22 cellular contexts compared by ENCODE assay signal in the genomic region with DNA sequence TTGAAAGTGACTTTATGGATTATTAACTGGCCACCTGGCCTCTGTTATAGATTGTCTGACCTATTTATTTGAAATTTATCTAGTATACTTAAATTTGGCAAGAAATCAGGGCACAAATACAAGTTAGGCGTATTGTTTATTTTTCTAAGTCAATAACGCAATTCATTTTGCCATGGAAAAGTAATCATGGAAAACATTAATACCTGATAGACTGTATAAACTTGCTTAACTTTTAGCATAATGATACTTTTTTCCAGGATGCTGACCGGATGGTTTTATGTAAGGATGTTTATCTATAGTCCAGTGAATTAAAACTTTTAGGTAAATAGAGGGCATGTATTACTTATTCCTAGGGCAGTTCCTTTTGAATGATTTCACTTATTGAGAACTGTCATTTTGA. TPM values are rescaled to one million over a fixed set of nuclear protein-coding genes. Genes with fewer than 3 reads are reported as not detected.
DNase-seq lines count a peak whose midpoint lies in the region; ATAC-seq and TF ChIP-seq lines count a peak whose summit lies in the region.
"Had no signal": no experiment of that assay in that cellular context is flagged by ENCODE, and none has a peak within 500 bp of the region (broad histone marks: within the 10 kb centered on the region; RNA-seq: fewer than 3 reads in every experiment).

No MANE protein-coding gene starts in this region.

- intact Hi-C loops in body of pancreas (cut with DNase I): no loop called here
- intact Hi-C loops in right lobe of liver (cut with DNase I): no loop called here
- intact Hi-C loops in CD4-positive, alpha-beta T cell (cut with DNase I, micrococcal nuclease): no loop called here

- no peaks in the 10 kb centered on the region for H3K9me3 ChIP-seq in body of pancreas
- no peaks in the 10 kb centered on the region for H3K9me3 ChIP-seq in right lobe of liver
- no peaks in the 10 kb centered on the region for H3K9me3 ChIP-seq in CD4-positive, alpha-beta T cell (ENCODE audit: control insufficient read depth, low read length)
- H3K9me3 ChIP-seq: HAP-1, Peyer's patch, SK-N-SH had no signal

- no peak overlapping the region for H3K4me3 Mint-ChIP-seq in CD4-positive, alpha-beta T cell
- H3K4me3 Mint-ChIP-seq: GM23338, HFFc6 had no signal

- TF ChIP-seq POLR2A in body of pancreas (IDR thresholded peaks at IDR 0.05) (no peak), right lobe of liver (IDR thresholded peaks at IDR 0.05) (no peak)

- H3K36me3 Mint-ChIP-seq in CD4-positive, alpha-beta T cell (ENCODE audit: low read depth): peaks cover 1% of the 10 kb centered on the region

- no peaks in the 10 kb centered on the region for H3K27me3 Mint-ChIP-seq in CD4-positive, alpha-beta T cell

- no peaks in the 10 kb centered on the region for H3K9me3 Mint-ChIP-seq in CD4-positive, alpha-beta T cell
- H3K9me3 Mint-ChIP-seq: GM23338, HFFc6 had no signal

- H3K4me3 ChIP-seq in LNCaP clone FGC (ENCODE audit: low read depth, low read length) (no peak overlapping the region), body of pancreas (no peak overlapping the region), right lobe of liver (no peak overlapping the region)
- H3K4me3 ChIP-seq: GM23338, HAP-1, Peyer's patch had no signal

- CTCF ChIA-PET in CD4-positive, alpha-beta T cell (lab: Charles Lee): no interaction called here

- ATAC-seq in body of pancreas: peak; percentile 28
- ATAC-seq in right lobe of liver: peak in 3 of 4 donors; percentile 5 to 32 (median 30)
- no peak for ATAC-seq in CD4-positive, alpha-beta T cell (ENCODE audit: poor library complexity)
- no peak for ATAC-seq in HG03521 (IDR thresholded peaks at IDR 0.05; ENCODE audit: unreplicated experiment)
- no peak for ATAC-seq in HG03025 (IDR thresholded peaks at IDR 0.05; ENCODE audit: low FRiP score, unreplicated experiment)
- ATAC-seq: GM23338 had no signal

- H3K4me1 Mint-ChIP-seq in CD4-positive, alpha-beta T cell (ENCODE audit: low read depth): peaks cover 53% of the 10 kb centered on the region

- H3K27ac ChIP-seq in body of pancreas (peak overlapping the region in 3 of 4 donors; percentile 7 to 80 (median 18)), right lobe of liver (peak overlapping the region; percentile 52 to 92 (median 75))
- no peak overlapping the region for H3K27ac ChIP-seq in CD4-positive, alpha-beta T cell (ENCODE audit: low read depth, low read length)
- H3K27ac ChIP-seq: HL-60, Peyer's patch had no signal

- H3K4me1 ChIP-seq in body of pancreas (peaks cover 92% of the 10 kb centered on the region), right lobe of liver (peaks cover 0 to 67% (median 19%) of the 10 kb centered on the region in 4 donors)
- H3K4me1 ChIP-seq: HAP-1 had no signal

- peak; percentile 46 for DNase-seq in LNCaP clone FGC (ENCODE audit: low read depth)
- no peak for DNase-seq in body of pancreas
- no peak for DNase-seq in right lobe of liver
- DNase-seq in RKO (ENCODE audit: low spot score): no peak
- no peak for DNase-seq in CD4-positive, alpha-beta T cell
- DNase-seq: ACHN, HFFc6, NCI-H1092, NCI-H1417 treated with DMSO at 0.1 percent for 48 hours, NCI-H1694 treated with DMSO at 0.1 percent for 48 hours, NCI-H2081, NCI-H2227 treated with DMSO at 0.1 percent for 48 hours, NCI-H510A, NCI-H69, Peyer's patch, SK-N-SH, SW 1271 had no signal

- POLR2A ChIA-PET in CD4-positive, alpha-beta T cell (lab: Charles Lee): no interaction called here

- no peaks in the 10 kb centered on the region for H3K36me3 ChIP-seq in body of pancreas (replicated peaks in 1 of 2; ENCODE audit: insufficient read depth in 1 of 2, low read depth in 2 of 2)
- peaks cover 0 to 2% (median 0%) of the 10 kb centered on the region in 4 donors for H3K36me3 ChIP-seq in right lobe of liver
- H3K36me3 ChIP-seq: HAP-1, Peyer's patch had no signal

- WGBS in body of pancreas, 2 donors: 18 to 27% methylated on average over 3 of the region's 3 CpGs
- 21% methylated on average over 3 of the region's 3 CpGs for WGBS in right lobe of liver (ENCODE audit: insufficient coverage, low coverage, low lambda C conversion rate, missing lambda C conversion rate)

- TF ChIP-seq CTCF in LNCaP clone FGC (IDR thresholded peaks at IDR 0.05; ENCODE audit: control insufficient read depth, extremely low read depth, insufficient read depth) (no peak), body of pancreas (IDR thresholded peaks at IDR 0.05) (no peak), right lobe of liver (IDR thresholded peaks at IDR 0.05) (no peak)
- TF ChIP-seq CTCF in CD4-positive, alpha-beta T cell (IDR thresholded peaks at IDR 0.05): no peak

- no peaks in the 10 kb centered on the region for H3K27me3 ChIP-seq in body of pancreas
- H3K27me3 ChIP-seq in right lobe of liver: no peaks in the 10 kb centered on the region
- no peaks in the 10 kb centered on the region for H3K27me3 ChIP-seq in CD4-positive, alpha-beta T cell (ENCODE audit: control insufficient read depth, insufficient read depth, low read length)
- H3K27me3 ChIP-seq: Peyer's patch had no signal

- H3K27ac Mint-ChIP-seq in CD4-positive, alpha-beta T cell: no peak overlapping the region
- H3K27ac Mint-ChIP-seq: GM23338 had no signal

RNA-seq across cellular contexts. Expression of a gene that starts 20.2 kb away (rescaled TPM):
- total RNA-seq in body of pancreas (10 to 100 TPM; 64.3 to 86.0 TPM), right lobe of liver (100 to 1,000 TPM in 1 of 6 experiments, 10 to 100 TPM in 5; 40.2 to 184 (median 63.5) TPM)
- total RNA-seq in CD4-positive, alpha-beta T cell: 10 to 100 TPM; 26.1 to 28.7 TPM

Comparison
In these comparisons a context has a peak if more than half of its experiments do, and no peak if none do; other contexts are left out.
1. ATAC-seq: peak in body of pancreas (single experiment) and right lobe of liver (3 of 4); none in CD4-positive, alpha-beta T cell (single experiment), HG03521 (single experiment) and HG03025 (single experiment).